ENCODE assay signal across 8 cellular contexts in genomic region chr11:110093407-110094297, GRCh38. TPM values are rescaled to one million over a fixed set of nuclear protein-coding genes. Genes with fewer than 3 reads are reported as not detected.
DNase-seq lines count a peak whose midpoint lies in the region; ATAC-seq, FAIRE-seq and TF ChIP-seq lines count a peak whose summit lies in the region.

No MANE protein-coding gene starts in this region.

- TF ChIP-seq EP300 in Ishikawa (IDR thresholded peaks at IDR 0.05; ENCODE audit: borderline replicate concordance) (no peak), H1 (IDR thresholded peaks at IDR 0.05; ENCODE audit: borderline replicate concordance in 1 of 2, low read depth in 2 of 2, low read length in 2 of 2) (no peak)

- TF ChIP-seq CTCF in H1 (IDR thresholded peaks at IDR 0.05; ENCODE audit: control extremely low read depth in 1 of 3, insufficient read depth in 1 of 3, low read depth in 1 of 3, low read length in 3 of 3): no peak

- H2BK5ac ChIP-seq in H1 (ENCODE audit: low read depth, low read length): no peak overlapping the region; the same call in 1 of the 2 replicates

- H3K9ac ChIP-seq in H1 (replicated peaks in 1 of 4; ENCODE audit: extremely low read depth in 1 of 4, low read depth in 3 of 4, low read length in 3 of 4): peak overlapping the region; percentile 60 to 90 (median 72)

- H4K5ac ChIP-seq in H1 (ENCODE audit: insufficient read length, low read depth, low read length): no peak overlapping the region

- H4K91ac ChIP-seq in H1 (replicated peaks; ENCODE audit: insufficient read length, low read length): no peak overlapping the region

- no peak overlapping the region for H2AK5ac ChIP-seq in H1 (ENCODE audit: low read depth, low read length)

- H4K20me1 ChIP-seq in H1 (replicated peaks in 1 of 2; ENCODE audit: control insufficient read depth in 1 of 2, insufficient read depth in 2 of 2, low read length in 2 of 2): peaks cover 2 to 3% of the 10 kb centered on the region in 2 experiments

- no peaks in the 10 kb centered on the region for H3K79me1 ChIP-seq in H1 (ENCODE audit: low read depth, low read length)

- peaks cover 0 to 10% (median 2%) of the 10 kb centered on the region in 4 experiments; a peak in 2 of 7 replicates for H3K27me3 ChIP-seq in H1 (replicated peaks in 1 of 4; ENCODE audit: control insufficient read depth in 3 of 4, extremely low read depth in 1 of 4, insufficient read depth in 3 of 4, low read length in 3 of 4)

- H3K4me3 Mint-ChIP-seq in T-helper 17 cell: peak overlapping the region; percentile 82

- no peak overlapping the region for H2BK15ac ChIP-seq in H1 (ENCODE audit: low read length)

- H3K9me3 ChIP-seq in T-helper 17 cell (ENCODE audit: control insufficient read depth, low read length, poor library complexity, severe bottlenecking) (no peaks in the 10 kb centered on the region), H1 (ENCODE audit: insufficient read depth in 2 of 2, low read depth in 1 of 2, low read length in 1 of 2) (no peaks in the 10 kb centered on the region)

- H2BK20ac ChIP-seq in H1 (ENCODE audit: low read length): no peak overlapping the region

- no peaks in the 10 kb centered on the region for H3K36me3 ChIP-seq in H1 (ENCODE audit: control insufficient read depth in 2 of 4, insufficient read depth in 4 of 4, low read length in 3 of 4)

- H3K18ac ChIP-seq in H1 (ENCODE audit: extremely low read depth, low read length): peak overlapping the region; percentile 21; the same call in 1 of the 2 replicates

- no peak overlapping the region for H2BK12ac ChIP-seq in H1 (ENCODE audit: low read depth, low read length)

- no peak overlapping the region for H3K4ac ChIP-seq in H1 (replicated peaks; ENCODE audit: insufficient read length, low read depth, low read length)

- H3K27me3 Mint-ChIP-seq in T-helper 17 cell: peaks cover 24% of the 10 kb centered on the region

- peaks cover 0 to 49% of the 10 kb centered on the region in 2 experiments; a peak in 2 of 4 replicates for H3K79me2 ChIP-seq in H1 (ENCODE audit: control insufficient read depth in 1 of 2, insufficient read depth in 2 of 2, low read length in 2 of 2)

- peak overlapping the region; percentile 13 for H3K56ac ChIP-seq in H1 (replicated peaks; ENCODE audit: insufficient read length, low read depth, low read length)

- H3K23ac ChIP-seq in H1 (ENCODE audit: insufficient read length): no peak overlapping the region

- H3K27ac ChIP-seq in H1 (ENCODE audit: low read depth, low read length): peak overlapping the region; percentile 50; the same call in 1 of the 2 replicates
- H3K27ac ChIP-seq in substantia nigra (ENCODE audit: low read depth, low read length, poor library complexity, severe bottlenecking): peak overlapping the region; percentile 86

- H3K4me1 Mint-ChIP-seq in T-helper 17 cell: peaks cover 9% of the 10 kb centered on the region

- CTCF ChIA-PET in H1 (lab: Charles Lee; ENCODE audit: partially characterized antibody): interaction anchor here (0.7 to 2.7 kb wide), 5 partner anchors 11 to 172 kb away, joined by 3 to 9 read pairs (median 3); no protein-coding TSS in a partner anchor

- ATAC-seq in GM21576 (IDR thresholded peaks at IDR 0.05; ENCODE audit: unreplicated experiment) (peak; percentile 25), T-helper 17 cell (no peak)

- H4K8ac ChIP-seq in H1 (ENCODE audit: extremely low read depth, insufficient read depth, low read length): peak overlapping the region; percentile 89; the same call in 1 of the 2 replicates

- peaks cover 2% of the 10 kb centered on the region for H3K36me3 Mint-ChIP-seq in T-helper 17 cell (ENCODE audit: low read depth)

- peak overlapping the region; percentile 70; the same call in 1 of the 2 replicates for H2AFZ ChIP-seq in H1 (ENCODE audit: low read length)

- no peak for FAIRE-seq in H1 (lab: Jason Lieb, UNC)

- peaks cover 0 to 7% (median 2%) of the 10 kb centered on the region in 4 experiments; a peak in 4 of 7 replicates for H3K4me1 ChIP-seq in H1 (replicated peaks in 1 of 4; ENCODE audit: control insufficient read depth in 3 of 4, insufficient read depth in 4 of 4, low read length in 3 of 4)

- no peak; a peak in 1 of 3 replicates for TF ChIP-seq POLR2A in H1 (IDR thresholded peaks at IDR 0.05; ENCODE audit: control extremely low read depth in 1 of 2, low read depth in 2 of 2, low read length in 2 of 2)

- WGBS in H1 (ENCODE audit: extremely low coverage in 1 of 2, insufficient coverage in 1 of 2, insufficient read length in 1 of 2, insufficient replicate concordance in 2 of 2, low coverage in 1 of 2, low lambda C conversion rate in 2 of 2, missing lambda C conversion rate in 1 of 2), 2 experiments: 3% methylated on average over 23 of the region's 80 CpGs; no CpG with 5 or more reads in 1 of the 2 experiments

- H2BK120ac ChIP-seq in H1 (replicated peaks; ENCODE audit: low read depth, low read length): no peak overlapping the region

- POLR2A ChIA-PET in H1 (lab: Charles Lee; ENCODE audit: partially characterized antibody): interaction anchor here (0.6 to 2.7 kb wide), 4 partner anchors 11 to 133 kb away, joined by 3 to 7 read pairs (median 4); no protein-coding TSS in a partner anchor

- H3K27ac Mint-ChIP-seq in T-helper 17 cell: no peak overlapping the region

- TF ChIP-seq RAD21 in Ishikawa (IDR thresholded peaks at IDR 0.05; ENCODE audit: low read depth) (no peak), H1 (IDR thresholded peaks at IDR 0.05 in 1 of 2, conservative IDR thresholded peaks at IDR 0.05 in 1 of 2; ENCODE audit: low read depth in 2 of 2, low read length in 2 of 2) (no peak)

- DNase-seq in NCI-H1694 (lab: John Stamatoyannopoulos, UW): peak; percentile 5
- DNase-seq in NCI-H1694 treated with DMSO at 0.1 percent for 48 hours (lab: John Stamatoyannopoulos, UW): no peak
- DNase-seq in T-helper 17 cell: no peak
- DNase-seq in H1 (ENCODE audit: low read depth in 1 of 2, low spot score in 2 of 2): peak in 1 of 2 experiments; percentile 74
- peak; percentile 60 to 65 for DNase-seq in lung microvascular endothelial cell (ENCODE audit: low read depth in 2 of 2)
- peak in 47 of 49 donors; percentile 6 to 91 (median 62) for DNase-seq in substantia nigra (lab: John Stamatoyannopoulos, UW)

- peak overlapping the region; percentile 75 to 95 (median 84) for H3K4me3 ChIP-seq in H1 (ENCODE audit: extremely low read depth in 1 of 4, insufficient read depth in 2 of 4, low read depth in 3 of 4, low read length in 4 of 4)

- no peak overlapping the region for H3K14ac ChIP-seq in H1 (ENCODE audit: insufficient read length)

- peak overlapping the region; percentile 68 to 93 for H3K4me2 ChIP-seq in H1 (ENCODE audit: insufficient read depth in 1 of 2, low read depth in 2 of 2, low read length in 2 of 2)

- H3K23me2 ChIP-seq in H1 (ENCODE audit: low read depth, low read length): peaks cover 7% of the 10 kb centered on the region; the same call in 1 of the 2 replicates

TF ChIP-seq in Ishikawa, 13 proteins besides CTCF, POLR2A, EP300 and RAD21:
- TF ChIP-seq ZBTB7A (IDR thresholded peaks at IDR 0.05; ENCODE audit: low read depth) (peak; percentile 74), YY1 (IDR thresholded peaks at IDR 0.05; ENCODE audit: low read depth) (0 out of 2 replicates have a peak, but pooled peaks have one; percentile 46), TAF1 (IDR thresholded peaks at IDR 0.05; ENCODE audit: low read depth) (peak; percentile 28; the same call in 1 of the 2 replicates), EGR1 (IDR thresholded peaks at IDR 0.05) (no peak)

TF ChIP-seq in H1, 55 proteins besides CTCF, POLR2A, EP300 and RAD21 (continues in another document):
- TF ChIP-seq JUN (IDR thresholded peaks at IDR 0.05; ENCODE audit: low read depth, low read length) (no peak), RBBP5 (IDR thresholded peaks at IDR 0.05; ENCODE audit: borderline replicate concordance, low read depth, low read length) (peak; percentile 68), POLR2AphosphoS5 (IDR thresholded peaks at IDR 0.05; ENCODE audit: low read depth, low read length) (0 out of 2 replicates have a peak, but pooled peaks have one; percentile 55), SP4 (IDR thresholded peaks at IDR 0.05; ENCODE audit: low read length) (no peak), GTF2F1 (IDR thresholded peaks at IDR 0.05; ENCODE audit: borderline replicate concordance, low read depth, low read length) (no peak), CREB1 (IDR thresholded peaks at IDR 0.05) (no peak), SIRT6 (IDR thresholded peaks at IDR 0.05; ENCODE audit: low read length) (no peak), SUZ12 (IDR thresholded peaks at IDR 0.05; ENCODE audit: low read length) (no peak), TEAD4 (IDR thresholded peaks at IDR 0.05; ENCODE audit: low read depth, low read length) (no peak), POU5F1 (IDR thresholded peaks at IDR 0.05; ENCODE audit: low read depth, low read length) (no peak), SAP30 (IDR thresholded peaks at IDR 0.05; ENCODE audit: insufficient read depth, insufficient replicate concordance, low read length) (no peak), MAFK (IDR thresholded peaks at IDR 0.05; ENCODE audit: low read depth, low read length) (no peak), TAF1 (IDR thresholded peaks at IDR 0.05; ENCODE audit: low read depth, low read length) (peak; percentile 58; the same call in 1 of the 2 replicates), HDAC2 (IDR thresholded peaks at IDR 0.05; ENCODE audit: borderline replicate concordance in 1 of 2, low read depth in 2 of 2, low read length in 2 of 2) (no peak), CEBPB (IDR thresholded peaks at IDR 0.05; ENCODE audit: low read depth, low read length) (no peak), KDM1A (IDR thresholded peaks at IDR 0.05; ENCODE audit: borderline replicate concordance, low read length) (no peak), TAF7 (optimal IDR thresholded peaks at IDR 0.05; ENCODE audit: borderline replicate concordance, low read depth, low read length) (no peak), BCL11A (IDR thresholded peaks at IDR 0.05; ENCODE audit: low read depth in 2 of 2, low read length in 2 of 2) (no peak), NANOG (IDR thresholded peaks at IDR 0.05; ENCODE audit: insufficient read depth, low read depth, low read length, poor library complexity, severe bottlenecking) (no peak), SIN3A (conservative IDR thresholded peaks at IDR 0.05 in 1 of 2, IDR thresholded peaks at IDR 0.05 in 1 of 2; ENCODE audit: low read depth in 1 of 2, low read length in 2 of 2) (no peak)

RNA-seq across cellular contexts. Expression of gene ZC3H12C, which starts 0.5 kb away (rescaled TPM):
- total RNA-seq in T-helper 17 cell: under 1 TPM; 0.15 to 0.91 TPM
- total RNA-seq in H1 (2021; fragmentation: NEBNext Ultra II Directional; extraction: Animal tissue kit (Norgen Biotek cat#: 25700)): 2.7 and 2.9 TPM in 2 replicates
- polyA plus RNA-seq in H1 (2011; rRNA removed): 2.0 TPM in 2 replicates
- 1.3 TPM for polyA plus RNA-seq in H1 (2011; cell fraction: cytosol; rRNA removed)
- 5.1 TPM for polyA plus RNA-seq in H1 (2011; cell fraction: nucleus; rRNA removed)
- 1.6 to 2.9 TPM (median 2.4 TPM) in 4 replicates for polyA plus RNA-seq in H1 (2012, experiment 1 of 2)
- 0.16 TPM for polyA plus RNA-seq in H1 (2012, experiment 2 of 2)
- 0.81 TPM for polyA plus RNA-seq in H1 (2013, experiment 1 of 2)
- polyA plus RNA-seq in H1 (2013, experiment 2 of 2): 0.63 TPM
- 6.3 and 12.1 TPM in 2 replicates for polyA minus RNA-seq in H1 (2011; rRNA and poly(A)+ RNA removed)
- polyA minus RNA-seq in H1 (2011; cell fraction: cytosol; rRNA and poly(A)+ RNA removed): 1.6 TPM
- 11.6 TPM for polyA minus RNA-seq in H1 (2011; cell fraction: nucleus; rRNA and poly(A)+ RNA removed)
- 10.5 and 13.7 TPM in 2 replicates for total RNA-seq in lung microvascular endothelial cell

Comparison
In these comparisons a context has a peak if more than half of its experiments do, and no peak if none do; other contexts are left out.
1. DNase-seq: peak in NCI-H1694 (single experiment), lung microvascular endothelial cell (2 of 2) and substantia nigra (47 of 49); none in NCI-H1694 treated with DMSO at 0.1 percent for 48 hours (single experiment) and T-helper 17 cell (0 of 3).